19 cellular contexts compared by ENCODE assay signal in the genomic region with DNA sequence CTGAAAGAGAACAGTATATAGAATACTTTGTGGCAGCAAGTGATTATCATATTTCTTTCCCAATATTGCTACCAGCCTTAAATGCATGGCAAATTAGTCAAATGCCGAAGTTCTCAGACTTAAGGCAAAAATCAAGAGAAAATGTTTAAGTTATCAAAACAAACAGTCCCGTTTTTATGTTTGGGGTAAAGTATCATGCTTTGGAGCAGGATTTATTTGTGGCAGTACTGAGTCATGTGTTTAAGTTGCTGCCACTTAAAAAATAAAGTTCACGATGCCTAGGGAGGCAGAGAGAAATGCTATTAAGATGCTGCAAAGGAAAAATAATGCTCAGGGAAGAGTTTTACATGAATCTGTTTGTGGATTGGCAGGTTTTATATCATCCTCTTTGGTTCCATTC.
DNase-seq lines count a peak whose midpoint lies in the region; ATAC-seq and TF ChIP-seq lines count a peak whose summit lies in the region.
"Had no signal": no experiment of that assay in that cellular context is flagged by ENCODE, and none has a peak within 500 bp of the region (broad histone marks: within the 10 kb centered on the region; RNA-seq: fewer than 3 reads in every experiment).

No MANE protein-coding gene starts in this region.

- H3K9me3 ChIP-seq in adipocyte (ENCODE audit: control insufficient read depth, low read length) (no peaks in the 10 kb centered on the region), neural progenitor cell (ENCODE audit: low read depth) (no peaks in the 10 kb centered on the region), mammary epithelial cell (replicated peaks; ENCODE audit: insufficient read depth, low read length) (no peaks in the 10 kb centered on the region)
- H3K9me3 ChIP-seq: Peyer's patch had no signal

- in situ Hi-C loops in mammary epithelial cell (cut with MboI; ENCODE audit: low sequenced_read_pairs in 2 of 2) = no loop called here

- 81% methylated on average over 3 of the region's 3 CpGs for WGBS in mammary epithelial cell (ENCODE audit: low coverage, missing lambda C conversion rate)

- H3K27me3 ChIP-seq in adipocyte (replicated peaks; ENCODE audit: control insufficient read depth, insufficient read depth, low read length) = no peaks in the 10 kb centered on the region
- no peaks in the 10 kb centered on the region for H3K27me3 ChIP-seq in neural progenitor cell
- no peaks in the 10 kb centered on the region for H3K27me3 ChIP-seq in mammary epithelial cell (ENCODE audit: insufficient read depth, low read length)
- H3K27me3 ChIP-seq: Peyer's patch had no signal

- H3K36me3 Mint-ChIP-seq in neural progenitor cell = no peaks in the 10 kb centered on the region
- H3K36me3 Mint-ChIP-seq in progenitor cell of endocrine pancreas (ENCODE audit: insufficient read depth) = no peaks in the 10 kb centered on the region

- ATAC-seq in HG03342 (IDR thresholded peaks at IDR 0.05; ENCODE audit: unreplicated experiment) = no peak

- intact Hi-C loops in mammary epithelial cell (cut with micrococcal nuclease) = no loop called here

- dilution Hi-C loops in mammary epithelial cell (cut with HindIII; ENCODE audit: low sequenced_read_pairs) = no loop called here

- H3K27me3 Mint-ChIP-seq in neural progenitor cell (ENCODE audit: insufficient read depth, low read depth) (no peaks in the 10 kb centered on the region), progenitor cell of endocrine pancreas (no peaks in the 10 kb centered on the region)

- H3K36me3 ChIP-seq in adipocyte (ENCODE audit: control insufficient read depth, insufficient read depth, low read length, severe bottlenecking) = no peaks in the 10 kb centered on the region
- H3K36me3 ChIP-seq in neural progenitor cell = no peaks in the 10 kb centered on the region
- no peaks in the 10 kb centered on the region for H3K36me3 ChIP-seq in mammary epithelial cell (ENCODE audit: insufficient read depth, low read length)
- H3K36me3 ChIP-seq: Peyer's patch had no signal

- no peak overlapping the region for H3K4me3 Mint-ChIP-seq in neural progenitor cell
- H3K4me3 Mint-ChIP-seq in progenitor cell of endocrine pancreas (ENCODE audit: low read depth) = no peak overlapping the region

- H3K79me2 ChIP-seq in neural progenitor cell (ENCODE audit: low read depth) = no peaks in the 10 kb centered on the region
- H3K79me2 ChIP-seq in mammary epithelial cell (ENCODE audit: insufficient read depth, low read length) = no peaks in the 10 kb centered on the region

- no peaks in the 10 kb centered on the region for H3K4me1 ChIP-seq in adipocyte (ENCODE audit: control insufficient read depth, insufficient read depth, low read length)
- no peaks in the 10 kb centered on the region for H3K4me1 ChIP-seq in neural progenitor cell
- no peaks in the 10 kb centered on the region for H3K4me1 ChIP-seq in mammary epithelial cell (ENCODE audit: insufficient read depth, low read length)
- H3K4me1 ChIP-seq: Peyer's patch had no signal

- no peak overlapping the region for H3K4me3 ChIP-seq in adipocyte (ENCODE audit: low read length)
- no peak overlapping the region for H3K4me3 ChIP-seq in neural progenitor cell
- H3K4me3 ChIP-seq in mammary epithelial cell (replicated peaks in 1 of 3; ENCODE audit: insufficient read depth in 1 of 3, low read depth in 2 of 3, low read length in 3 of 3) = no peak overlapping the region
- H3K4me3 ChIP-seq: GM23248, Peyer's patch had no signal

- CTCF ChIA-PET in mammary epithelial cell (lab: Charles Lee; ENCODE audit: low non-redundant PET) = no interaction called here

- no peak overlapping the region for H3K9ac ChIP-seq in adipocyte (ENCODE audit: low read length)
- H3K9ac ChIP-seq in neural progenitor cell = no peak overlapping the region
- H3K9ac ChIP-seq in mammary epithelial cell (ENCODE audit: insufficient read depth, low read length) = no peak overlapping the region
- H3K9ac ChIP-seq: GM23248, KMS-11 had no signal

- H3K9me3 Mint-ChIP-seq in neural progenitor cell = no peaks in the 10 kb centered on the region
- peaks cover 3% of the 10 kb centered on the region for H3K9me3 Mint-ChIP-seq in progenitor cell of endocrine pancreas (ENCODE audit: low read depth)

- H4K20me1 ChIP-seq in neural progenitor cell (ENCODE audit: low read depth) (no peaks in the 10 kb centered on the region), mammary epithelial cell (ENCODE audit: insufficient read depth, low read length) (no peaks in the 10 kb centered on the region)

- TF ChIP-seq CTCF in neural progenitor cell (IDR thresholded peaks at IDR 0.05) (no peak), mammary epithelial cell (conservative IDR thresholded peaks at IDR 0.05 in 1 of 2, IDR thresholded peaks at IDR 0.05 in 1 of 2; ENCODE audit: extremely low read depth in 1 of 2, insufficient read depth in 1 of 2, low read depth in 1 of 2, low read length in 2 of 2) (no peak), progenitor cell of endocrine pancreas (IDR thresholded peaks at IDR 0.05; ENCODE audit: unreplicated experiment) (no peak)

- H3K4me2 ChIP-seq in neural progenitor cell (no peak overlapping the region), mammary epithelial cell (ENCODE audit: insufficient read depth, low read depth, low read length) (no peak overlapping the region)
- H3K4me2 ChIP-seq: KMS-11 had no signal

- H3K27ac ChIP-seq in neural progenitor cell = no peak overlapping the region
- H3K27ac ChIP-seq in mammary epithelial cell (ENCODE audit: insufficient read depth, low read depth, low read length) = no peak overlapping the region
- H3K27ac ChIP-seq: C4-2B, GM23248, KMS-11, Peyer's patch had no signal

- H2AFZ ChIP-seq in neural progenitor cell (replicated peaks) (peak overlapping the region; percentile 61), mammary epithelial cell (ENCODE audit: low read depth, low read length) (no peak overlapping the region)
- H2AFZ ChIP-seq: GM23248 had no signal

- H3K4me1 Mint-ChIP-seq in neural progenitor cell = peaks cover 18% of the 10 kb centered on the region
- peaks cover 14% of the 10 kb centered on the region for H3K4me1 Mint-ChIP-seq in progenitor cell of endocrine pancreas (ENCODE audit: low read depth)

- DNase-seq in EL = peak; percentile 15
- peak; percentile 48 for DNase-seq in adipocyte (ENCODE audit: low read depth)
- peak; percentile 70 for DNase-seq in fibroblast of peridontal ligament (ENCODE audit: extremely low read depth)
- no peak for DNase-seq in neural progenitor cell (ENCODE audit: low spot score)
- DNase-seq in mammary epithelial cell = no peak
- DNase-seq in NCI-H2081 (lab: John Stamatoyannopoulos, UW) = no peak
- no peak for DNase-seq in progenitor cell of endocrine pancreas (ENCODE audit: low spot score, unreplicated experiment)
- DNase-seq: GM23248, HCEC 1CT, MV-4-11, NCI-H1105 treated with DMSO at 0.1 percent for 48 hours, NCI-H2029 treated with DMSO at 0.1 percent for 48 hours, NCI-H2171, NCI-H524 treated with DMSO at 0.1 percent for 48 hours, NCI-H82, Peyer's patch had no signal

- BruUV-seq in mammary epithelial cell (replicated peaks; lab: Mats Ljungman, UMichigan) = no TSS peak

- no peaks in the 10 kb centered on the region for H3F3A ChIP-seq in neural progenitor cell (ENCODE audit: low read depth)

- no peak overlapping the region for H3K27ac Mint-ChIP-seq in neural progenitor cell
- H3K27ac Mint-ChIP-seq in progenitor cell of endocrine pancreas = no peak overlapping the region

Comparison
In these comparisons a context has a peak if more than half of its experiments do, and no peak if none do; other contexts are left out.
1. DNase-seq: peak in EL (single experiment), adipocyte (single experiment) and fibroblast of peridontal ligament (single experiment); none in neural progenitor cell (single experiment), mammary epithelial cell (single experiment), NCI-H2081 (0 of 2) and progenitor cell of endocrine pancreas (single experiment).